ENCODE assay signal across 11 cellular contexts in genomic region chr19:17026706-17027427, GRCh38. TPM values are rescaled to one million over a fixed set of nuclear protein-coding genes. Genes with fewer than 3 reads are reported as not detected.
A peak's percentile ranks its signal among the peaks of the same experiment; 100 is the strongest.
DNase-seq lines count a peak whose midpoint lies in the region; ATAC-seq, FAIRE-seq and TF ChIP-seq lines count a peak whose summit lies in the region.
"Had no signal": no experiment of that assay in that cellular context is flagged by ENCODE, and none has a peak within 500 bp of the region (broad histone marks: within the 10 kb centered on the region; RNA-seq: fewer than 3 reads in every experiment).

Gene CPAMD8 (minus strand): TSS chr19:17026810. CDS start chr19:17026642, 168 bp downstream.

- DNase-seq in GM12878 (ENCODE audit: low read depth, low spot score) (no peak), immature natural killer cell (no peak), NOMO-1 treated with dmso at 0.1 percent for 144 hours (lab: John Stamatoyannopoulos, UW; ENCODE audit: unreplicated experiment) (no peak)
- DNase-seq in stimulated activated naive B cell treated with anti-CD40 and anti-IgM and Interleukin-4, amounts not matched to agents 10 μg/mL and 1 μg/mL and 100 μg/mL, for 72 hours: no peak
- DNase-seq in activated CD8-positive, alpha-beta memory T cell treated with anti-CD3 and anti-CD28 coated beads, Interleukin-2, amount 50 U/mL, for 48 hours: no peak
- no peak for DNase-seq in activated CD8-positive, alpha-beta T cell treated with anti-CD3 and anti-CD28 coated beads for 36 hours
- DNase-seq: SIG-M5 had no signal

- H3K27me3 ChIP-seq in GM12878 (replicated peaks in 1 of 2; ENCODE audit: control insufficient read depth in 2 of 2, insufficient read depth in 2 of 2, low read length in 1 of 2): peaks cover 3 to 9% of the 10 kb centered on the region in 2 experiments

- no peak within 1 kb of the TSS for H3K27ac Mint-ChIP-seq in immature natural killer cell
- H3K27ac Mint-ChIP-seq in stimulated activated naive B cell treated with anti-CD40 and anti-IgM and Interleukin-4, amounts not matched to agents 10 μg/mL and 1 μg/mL and 100 μg/mL, for 72 hours: no peak within 1 kb of the TSS
- no peak within 1 kb of the TSS for H3K27ac Mint-ChIP-seq in activated CD8-positive, alpha-beta T cell treated with anti-CD3 and anti-CD28 coated beads for 36 hours
- H3K27ac Mint-ChIP-seq: natural killer cell treated with Interleukin-12 subunit alpha and Interleukin-12 subunit beta and Interleukin-15 and Interleukin-18, amount 100 ng/mL, for 72 hours had no signal

- ATAC-seq in GM12878 (no peak), HG03565 (IDR thresholded peaks at IDR 0.05; ENCODE audit: unreplicated experiment) (no peak)
- ATAC-seq in stimulated activated naive B cell treated with anti-CD40 and anti-IgM and Interleukin-4, amounts not matched to agents 10 μg/mL and 1 μg/mL and 100 μg/mL, for 72 hours (replicated peaks): peak; percentile 13 to 52
- ATAC-seq in activated CD8-positive, alpha-beta T cell treated with anti-CD3 and anti-CD28 coated beads for 36 hours: no peak

- RAD21 ChIA-PET in GM12878 (lab: Charles Lee; ENCODE audit: unreplicated experiment): no interaction called here

- peaks cover 6 to 27% (median 15%) of the 10 kb centered on the region in 6 donors for H3K9me3 Mint-ChIP-seq in immature natural killer cell
- peaks cover 9 to 23% of the 10 kb centered on the region in 2 donors for H3K9me3 Mint-ChIP-seq in stimulated activated naive B cell treated with anti-CD40 and anti-IgM and Interleukin-4, amounts not matched to agents 10 μg/mL and 1 μg/mL and 100 μg/mL, for 72 hours
- H3K9me3 Mint-ChIP-seq in activated CD8-positive, alpha-beta T cell treated with anti-CD3 and anti-CD28 coated beads for 36 hours: peaks cover 15% of the 10 kb centered on the region
- H3K9me3 Mint-ChIP-seq: natural killer cell treated with Interleukin-12 subunit alpha and Interleukin-12 subunit beta and Interleukin-15 and Interleukin-18, amount 100 ng/mL, for 72 hours had no signal

- H4K20me1 ChIP-seq in GM12878 (ENCODE audit: control insufficient read depth, insufficient read depth): no peaks in the 10 kb centered on the region

- peaks cover 13 to 31% (median 21%) of the 10 kb centered on the region in 3 donors for H3K27me3 Mint-ChIP-seq in immature natural killer cell (ENCODE audit: low read depth in 3 of 3)
- peaks cover 46 to 61% of the 10 kb centered on the region in 2 donors for H3K27me3 Mint-ChIP-seq in stimulated activated naive B cell treated with anti-CD40 and anti-IgM and Interleukin-4, amounts not matched to agents 10 μg/mL and 1 μg/mL and 100 μg/mL, for 72 hours
- H3K27me3 Mint-ChIP-seq in activated CD8-positive, alpha-beta T cell treated with anti-CD3 and anti-CD28 coated beads for 36 hours: peaks cover 39% of the 10 kb centered on the region

- SMC1A ChIA-PET in GM12878 (lab: Charles Lee; ENCODE audit: uncharacterized antibody, unreplicated experiment): no interaction called here

- TF ChIP-seq POLR2A in GM12878 (IDR thresholded peaks at IDR 0.05; ENCODE audit: low read depth, low read length): no peak

- no peak for TF ChIP-seq RAD21 in GM12878 (IDR thresholded peaks at IDR 0.05; ENCODE audit: insufficient read depth, low read depth, low read length)

- no peaks in the 10 kb centered on the region for H3K79me2 ChIP-seq in GM12878 (ENCODE audit: control insufficient read depth, insufficient read depth, low read length)

- no peak for FAIRE-seq in GM12878 (lab: Jason Lieb, UNC)

- H3K9ac ChIP-seq in GM12878 (ENCODE audit: control insufficient read depth, insufficient read depth, low read length): no peak within 1 kb of the TSS

- peak within 1 kb of the TSS; percentile 1 to 52 (median 39) for H3K4me3 Mint-ChIP-seq in immature natural killer cell
- H3K4me3 Mint-ChIP-seq in stimulated activated naive B cell treated with anti-CD40 and anti-IgM and Interleukin-4, amounts not matched to agents 10 μg/mL and 1 μg/mL and 100 μg/mL, for 72 hours: peak within 1 kb of the TSS; percentile 75 to 78
- H3K4me3 Mint-ChIP-seq in activated CD8-positive, alpha-beta T cell treated with anti-CD3 and anti-CD28 coated beads for 36 hours: no peak within 1 kb of the TSS
- H3K4me3 Mint-ChIP-seq: natural killer cell treated with Interleukin-12 subunit alpha and Interleukin-12 subunit beta and Interleukin-15 and Interleukin-18, amount 100 ng/mL, for 72 hours had no signal

- WGBS in GM12878 (ENCODE audit: insufficient coverage, insufficient replicate concordance, low lambda C conversion rate, missing lambda C conversion rate): 25% methylated on average over 9 of the region's 65 CpGs

- H3K36me3 Mint-ChIP-seq in immature natural killer cell: peaks cover 4 to 14% (median 7%) of the 10 kb centered on the region in 3 donors
- peaks cover 10 to 16% of the 10 kb centered on the region in 2 donors for H3K36me3 Mint-ChIP-seq in stimulated activated naive B cell treated with anti-CD40 and anti-IgM and Interleukin-4, amounts not matched to agents 10 μg/mL and 1 μg/mL and 100 μg/mL, for 72 hours
- peaks cover 2% of the 10 kb centered on the region for H3K36me3 Mint-ChIP-seq in activated CD8-positive, alpha-beta T cell treated with anti-CD3 and anti-CD28 coated beads for 36 hours (ENCODE audit: low read depth)

- no peak within 1 kb of the TSS for H2AFZ ChIP-seq in GM12878 (ENCODE audit: control insufficient read depth, low read depth, low read length)

- H3K27ac ChIP-seq in HEK293 (ENCODE audit: extremely low read depth, low read depth, low read length) (no peak within 1 kb of the TSS), GM12878 (ENCODE audit: control insufficient read depth, insufficient read depth) (no peak within 1 kb of the TSS)
- H3K27ac ChIP-seq: epithelial cell of prostate had no signal

- intact Hi-C loops in GM12878 (cut with micrococcal nuclease; ENCODE audit: unreplicated experiment): no loop called here
- intact Hi-C loops in activated CD8-positive, alpha-beta T cell treated with anti-CD3 and anti-CD28 coated beads for 36 hours (cut with micrococcal nuclease): no loop called here

- peaks cover 9 to 10% of the 10 kb centered on the region in 2 donors for H3K4me1 Mint-ChIP-seq in immature natural killer cell
- peaks cover 12 to 22% of the 10 kb centered on the region in 2 donors for H3K4me1 Mint-ChIP-seq in stimulated activated naive B cell treated with anti-CD40 and anti-IgM and Interleukin-4, amounts not matched to agents 10 μg/mL and 1 μg/mL and 100 μg/mL, for 72 hours
- H3K4me1 Mint-ChIP-seq in activated CD8-positive, alpha-beta T cell treated with anti-CD3 and anti-CD28 coated beads for 36 hours (ENCODE audit: low read depth): peaks cover 6% of the 10 kb centered on the region

- H3K9me3 ChIP-seq in HEK293 (ENCODE audit: control insufficient read depth, insufficient read depth, low read depth, low read length): no peaks in the 10 kb centered on the region
- peaks cover 2% of the 10 kb centered on the region; the same call in 1 of the 3 replicates for H3K9me3 ChIP-seq in GM12878 (replicated peaks; ENCODE audit: control insufficient read depth, insufficient read depth, low read length)

- in situ Hi-C loops in GM12878 (cut with MboI): no loop called here

- TF ChIP-seq CTCF in HEK293 (tag by site-specific recombination; IDR thresholded peaks at IDR 0.05): no peak
- no peak for TF ChIP-seq CTCF in GM12878 (IDR thresholded peaks at IDR 0.05 in 2 of 3, conservative IDR thresholded peaks at IDR 0.05 in 1 of 3; ENCODE audit: control insufficient read depth in 2 of 3, extremely low read depth in 1 of 3, insufficient read depth in 1 of 3, low read depth in 3 of 3, low read length in 3 of 3)
- TF ChIP-seq CTCF in activated CD8-positive, alpha-beta T cell treated with anti-CD3 and anti-CD28 coated beads for 36 hours (IDR thresholded peaks at IDR 0.05): no peak

- no peaks in the 10 kb centered on the region for H3K4me1 ChIP-seq in HEK293 (ENCODE audit: control insufficient read depth, insufficient read depth, low read length)
- H3K4me1 ChIP-seq in GM12878 (ENCODE audit: control insufficient read depth, insufficient read depth, low read length): no peaks in the 10 kb centered on the region

- no peak for TF ChIP-seq EP300 in GM12878 (IDR thresholded peaks at IDR 0.05; ENCODE audit: borderline replicate concordance in 1 of 2, control insufficient read depth in 1 of 2, low read depth in 2 of 2, low read length in 2 of 2)

- POLR2A ChIA-PET in HEK293 (lab: Yijun Ruan, JAX) (no interaction called here), GM12878 (lab: Charles Lee) (no interaction called here)
- POLR2A ChIA-PET in activated CD8-positive, alpha-beta T cell treated with anti-CD3 and anti-CD28 coated beads for 36 hours (lab: Charles Lee): no interaction called here

- BruUV-seq in GM12878 (replicated peaks; lab: Mats Ljungman, UMichigan): no TSS peak

- CTCF ChIA-PET in HEK293 (lab: Yijun Ruan, JAX): interaction anchor here (0.6 kb wide), 1 partner anchor 241 kb away, joined by 5 read pairs; no protein-coding TSS in a partner anchor
- CTCF ChIA-PET in GM12878 (lab: Yijun Ruan, JAX): no interaction called here
- CTCF ChIA-PET in activated CD8-positive, alpha-beta T cell treated with anti-CD3 and anti-CD28 coated beads for 36 hours (lab: Charles Lee): no interaction called here

- H3K36me3 ChIP-seq in HEK293 (ENCODE audit: control insufficient read depth in 2 of 2, insufficient read depth in 1 of 2, low read length in 2 of 2) (no peaks in the 10 kb centered on the region), GM12878 (ENCODE audit: control insufficient read depth in 2 of 2, insufficient read depth in 2 of 2, low read length in 1 of 2) (no peaks in the 10 kb centered on the region)

- peak within 1 kb of the TSS; percentile 21 for H3K4me3 ChIP-seq in HEK293 (ENCODE audit: low read depth, low read length)
- H3K4me3 ChIP-seq in GM12878: no peak within 1 kb of the TSS

- no peak within 1 kb of the TSS for H3K4me2 ChIP-seq in GM12878 (ENCODE audit: control insufficient read depth, insufficient read depth)

RNA-seq across cellular contexts. Expression of gene CPAMD8, which starts in this region (rescaled TPM):
- total RNA-seq in GM12878 (2013; cell fraction: nucleolus; rRNA removed): 0.79 and 1.2 TPM in 2 replicates
- total RNA-seq in GM12878 (2014; rRNA removed) (0.40 and 0.54 TPM in 2 replicates), GM12878 (2014; rRNA removed; fragmentation: Illumina TruSeq; extraction: Trizol) (0.14 TPM in 1 of 2 replicates, not detected in the other), GM12878 (2021) (0.13 and 0.97 TPM in 2 replicates)
- polyA plus RNA-seq in GM12878 (2011; ENCODE audit: low read depth): 0.29 TPM
- polyA plus RNA-seq in GM12878 (2011; rRNA removed) (0.16 and 0.24 TPM in 2 replicates), GM12878 (2014; fragmentation: Illumina TruSeq; extraction: Trizol) (0.05 and 0.12 TPM in 2 replicates), GM12878 (2014; fragmentation: Nextera tagmentation; extraction: Ambion mirVana) (not detected), GM12878 (2014; rRNA removed) (0.83 and 1.1 TPM in 2 replicates), GM12878 (2016; fragmentation: Nextera tagmentation; extraction: Ambion mirVana) (under 1 TPM; 0.21 to 0.25 TPM), immature natural killer cell (1 to 10 TPM; 1.3 to 2.1 (median 1.4) TPM)
- polyA plus RNA-seq in GM12878 (2011; cell fraction: cytosol; rRNA removed): 0.25 and 0.40 TPM in 2 replicates
- polyA plus RNA-seq in GM12878 (2011; cell fraction: nucleus; rRNA removed): 0.88 and 0.89 TPM in 2 replicates
- polyA plus RNA-seq in GM12878 (2012): 0.45 and 0.90 TPM in 2 replicates
- 0.22 and 0.26 TPM in 2 replicates for polyA minus RNA-seq in GM12878 (2011; rRNA and poly(A)+ RNA removed)
- polyA minus RNA-seq in GM12878 (2011; cell fraction: cytosol; rRNA and poly(A)+ RNA removed): not detected in 2 replicates
- 0.57 and 0.73 TPM in 2 replicates for polyA minus RNA-seq in GM12878 (2011; cell fraction: nucleus; rRNA and poly(A)+ RNA removed)
- total RNA-seq in activated CD8-positive, alpha-beta T cell treated with anti-CD3 and anti-CD28 coated beads for 36 hours: not detected

Comparison
In these comparisons a context has a peak if more than half of its experiments do, and no peak if none do; other contexts are left out.
1. ATAC-seq: peak in stimulated activated naive B cell treated with anti-CD40 and anti-IgM and Interleukin-4, amounts not matched to agents 10 μg/mL and 1 μg/mL and 100 μg/mL, for 72 hours (2 of 2); none in GM12878 (single experiment), HG03565 (single experiment) and activated CD8-positive, alpha-beta T cell treated with anti-CD3 and anti-CD28 coated beads for 36 hours (single experiment).